Comparison of ENCODE assay signal across 19 cellular contexts in the genomic region with DNA sequence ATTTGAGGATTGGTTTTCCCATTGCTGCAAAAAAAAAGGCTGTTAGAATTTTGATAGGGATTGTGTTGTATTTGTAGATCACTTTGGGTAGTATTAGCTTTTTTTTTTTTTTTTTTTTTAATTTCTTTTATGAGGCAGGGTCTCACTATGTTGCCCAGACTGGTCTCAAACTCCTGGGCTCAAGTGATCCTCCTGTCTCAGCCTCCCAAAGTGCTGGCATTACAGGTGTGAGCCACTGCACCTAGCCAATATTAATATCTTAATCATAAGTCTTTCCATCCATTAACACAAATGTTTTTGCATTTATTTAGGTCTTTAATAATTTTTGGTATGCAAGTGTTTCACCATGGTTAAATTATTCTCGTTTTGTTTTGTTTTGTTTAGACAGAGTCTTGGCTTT. TPM values are rescaled to one million over a fixed set of nuclear protein-coding genes. Genes with fewer than 3 reads are reported as not detected.
DNase-seq lines count a peak whose midpoint lies in the region; ATAC-seq and TF ChIP-seq lines count a peak whose summit lies in the region.
"Had no signal": no experiment of that assay in that cellular context is flagged by ENCODE, and none has a peak within 500 bp of the region (broad histone marks: within the 10 kb centered on the region; RNA-seq: fewer than 3 reads in every experiment).

No MANE protein-coding gene starts in this region.

- intact Hi-C loops in natural killer cell (cut with micrococcal nuclease) = no loop called here

- no peaks in the 10 kb centered on the region for H3K36me3 ChIP-seq in Peyer's patch

- no peak for TF ChIP-seq POLR2A in Peyer's patch (IDR thresholded peaks at IDR 0.05)

- H3K36me3 Mint-ChIP-seq in natural killer cell = no peaks in the 10 kb centered on the region
- H3K36me3 Mint-ChIP-seq in natural killer cell treated with Interleukin-12 subunit alpha and Interleukin-12 subunit beta and Interleukin-15 and Interleukin-18, amount 100 ng/mL, for 72 hours = no peaks in the 10 kb centered on the region

- peaks cover 72 to 76% of the 10 kb centered on the region in 2 donors for H3K4me1 Mint-ChIP-seq in natural killer cell
- H3K4me1 Mint-ChIP-seq in natural killer cell treated with Interleukin-12 subunit alpha and Interleukin-12 subunit beta and Interleukin-15 and Interleukin-18, amount 100 ng/mL, for 72 hours (ENCODE audit: low read depth in 2 of 2) = peaks cover 58 to 68% of the 10 kb centered on the region in 2 donors

- peak overlapping the region; percentile 34 to 73 for H3K27ac Mint-ChIP-seq in natural killer cell
- H3K27ac Mint-ChIP-seq in natural killer cell treated with Interleukin-12 subunit alpha and Interleukin-12 subunit beta and Interleukin-15 and Interleukin-18, amount 100 ng/mL, for 72 hours = no peak overlapping the region
- H3K27ac Mint-ChIP-seq: CD8-positive, alpha-beta T cell had no signal

- H3K4me3 Mint-ChIP-seq in natural killer cell = no peak overlapping the region
- no peak overlapping the region for H3K4me3 Mint-ChIP-seq in natural killer cell treated with Interleukin-12 subunit alpha and Interleukin-12 subunit beta and Interleukin-15 and Interleukin-18, amount 100 ng/mL, for 72 hours
- H3K4me3 Mint-ChIP-seq: CD14-positive monocyte had no signal

- H3K9me3 Mint-ChIP-seq in natural killer cell = no peaks in the 10 kb centered on the region
- H3K9me3 Mint-ChIP-seq in natural killer cell treated with Interleukin-12 subunit alpha and Interleukin-12 subunit beta and Interleukin-15 and Interleukin-18, amount 100 ng/mL, for 72 hours = no peaks in the 10 kb centered on the region
- H3K9me3 Mint-ChIP-seq: CD14-positive monocyte; CD8-positive, alpha-beta T cell had no signal

- no peaks in the 10 kb centered on the region for H3K27me3 ChIP-seq in Peyer's patch
- H3K27me3 ChIP-seq: BE2C; BLaER1 treated with 17β-estradiol and CSF1 and Interleukin-3, amounts not matched to agents 10 nM and 100 nM had no signal

- H3K27ac ChIP-seq in RWPE1 = peak overlapping the region; percentile 43
- H3K27ac ChIP-seq in epithelial cell of prostate = peak overlapping the region; percentile 83
- no peak overlapping the region for H3K27ac ChIP-seq in Peyer's patch
- H3K27ac ChIP-seq: A549; BLaER1 treated with 17β-estradiol and CSF1 and Interleukin-3, amounts not matched to agents 10 nM and 100 nM; GM23248 had no signal

- H3K27me3 Mint-ChIP-seq in natural killer cell (ENCODE audit: low read depth in 2 of 2) = no peaks in the 10 kb centered on the region
- no peaks in the 10 kb centered on the region for H3K27me3 Mint-ChIP-seq in natural killer cell treated with Interleukin-12 subunit alpha and Interleukin-12 subunit beta and Interleukin-15 and Interleukin-18, amount 100 ng/mL, for 72 hours

- no peaks in the 10 kb centered on the region for H3K9me3 ChIP-seq in Peyer's patch
- H3K9me3 ChIP-seq: A549; BE2C; BLaER1 treated with 17β-estradiol and CSF1 and Interleukin-3, amounts not matched to agents 10 nM and 100 nM; Caco-2 had no signal

- TF ChIP-seq CTCF in natural killer cell (IDR thresholded peaks at IDR 0.05) (no peak), RWPE1 (conservative IDR thresholded peaks at IDR 0.05; ENCODE audit: low read depth) (no peak), Peyer's patch (IDR thresholded peaks at IDR 0.05) (no peak)

- POLR2A ChIA-PET in RWPE1 (lab: Yijun Ruan, JAX; ENCODE audit: low non-redundant PET) = interaction anchor here (0.6 kb wide), 1 partner anchor 24 kb away, joined by 4 read pairs; no protein-coding TSS in a partner anchor

- H3K4me3 ChIP-seq in Peyer's patch = no peak overlapping the region
- H3K4me3 ChIP-seq: A549; BLaER1 treated with 17β-estradiol and CSF1 and Interleukin-3, amounts not matched to agents 10 nM and 100 nM; GM23248 had no signal

- H3K4me1 ChIP-seq in Peyer's patch = peaks cover 0 to 64% (median 4%) of the 10 kb centered on the region in 4 donors
- H3K4me1 ChIP-seq: BE2C had no signal

- CTCF ChIA-PET in RWPE1 (lab: Yijun Ruan, JAX) = interaction anchor here (0.6 kb wide), 1 partner anchor 13 kb away, joined by 3 read pairs; no protein-coding TSS in a partner anchor

- no peak for DNase-seq in natural killer cell
- DNase-seq in natural killer cell treated with Interleukin-12 subunit alpha and Interleukin-12 subunit beta and Interleukin-15 and Interleukin-18, amount 100 ng/mL, for 72 hours (ENCODE audit: low spot score) = no peak
- DNase-seq in RWPE1 (ENCODE audit: low spot score) = no peak
- DNase-seq in epithelial cell of prostate (ENCODE audit: low read depth, low spot score) = no peak
- DNase-seq in Peyer's patch = no peak
- no peak for DNase-seq in cortex of kidney (lab: John Stamatoyannopoulos, UW)
- DNase-seq: 8988T; AML-193; BE2C; Caco-2; CD8-positive, alpha-beta T cell; DMS153; DND-41; GM23248; H7; HCEC 1CT had no signal

- ATAC-seq in natural killer cell = no peak
- ATAC-seq in natural killer cell treated with Interleukin-12 subunit alpha and Interleukin-12 subunit beta and Interleukin-15 and Interleukin-18, amount 100 ng/mL, for 72 hours = no peak
- ATAC-seq: CD8-positive, alpha-beta T cell had no signal

RNA-seq across cellular contexts. Expression of a gene that starts 23.0 kb away (rescaled TPM):
- total RNA-seq in natural killer cell = 1 to 10 TPM; 1.5 to 2.3 (median 2.2) TPM
- total RNA-seq in natural killer cell treated with Interleukin-12 subunit alpha and Interleukin-12 subunit beta and Interleukin-15 and Interleukin-18, amount 100 ng/mL, for 72 hours = 1 to 10 TPM in 1 of 2 donors, not detected in 1; 1.5 TPM
- total RNA-seq in Peyer's patch = 10 to 100 TPM in 3 of 4 donors, 1 to 10 TPM in 1; 9.5 to 21.9 (median 11.7) TPM

RNA-seq across cellular contexts. Expression of a gene that starts 26.8 kb away (rescaled TPM):
- 10 to 100 TPM; 50.7 to 71.2 (median 67.4) TPM for total RNA-seq in natural killer cell
- total RNA-seq in natural killer cell treated with Interleukin-12 subunit alpha and Interleukin-12 subunit beta and Interleukin-15 and Interleukin-18, amount 100 ng/mL, for 72 hours = 100 to 1,000 TPM in 1 of 2 donors, 10 to 100 TPM in 1; 78.4 to 105 TPM
- 10 to 100 TPM; 39.6 to 58.8 (median 58.2) TPM for total RNA-seq in Peyer's patch

RNA-seq across cellular contexts. Expression of a gene that starts 38.1 kb away (rescaled TPM):
- total RNA-seq in natural killer cell = 10 to 100 TPM; 71.9 to 85.0 (median 82.0) TPM
- total RNA-seq in natural killer cell treated with Interleukin-12 subunit alpha and Interleukin-12 subunit beta and Interleukin-15 and Interleukin-18, amount 100 ng/mL, for 72 hours = 100 to 1,000 TPM in 1 of 2 donors, 10 to 100 TPM in 1; 76.2 to 133 TPM
- 100 to 1,000 TPM in 1 of 4 donors, 10 to 100 TPM in 3; 65.5 to 144 (median 88.5) TPM for total RNA-seq in Peyer's patch

RNA-seq across cellular contexts. Expression of a gene that starts 57.9 kb away (rescaled TPM):
- total RNA-seq in natural killer cell = 10 to 100 TPM; 24.1 to 40.0 (median 26.8) TPM
- 10 to 100 TPM; 20.4 to 30.7 TPM for total RNA-seq in natural killer cell treated with Interleukin-12 subunit alpha and Interleukin-12 subunit beta and Interleukin-15 and Interleukin-18, amount 100 ng/mL, for 72 hours
- 10 to 100 TPM; 19.8 to 54.7 (median 29.5) TPM for total RNA-seq in Peyer's patch

Comparison
In these comparisons a context has a peak if more than half of its experiments do, and no peak if none do; other contexts are left out.
1. H3K27ac Mint-ChIP-seq: peak in natural killer cell (2 of 2); none in natural killer cell treated with Interleukin-12 subunit alpha and Interleukin-12 subunit beta and Interleukin-15 and Interleukin-18, amount 100 ng/mL, for 72 hours (0 of 2).
2. H3K27ac ChIP-seq: peak in RWPE1 (single experiment) and epithelial cell of prostate (single experiment); none in Peyer's patch (0 of 4).